ENCODE assay signal across 8 cellular contexts in genomic region chr10:43420369-43421200, GRCh38. TPM values are rescaled to one million over a fixed set of nuclear protein-coding genes. Genes with fewer than 3 reads are reported as not detected.
DNase-seq lines count a peak whose midpoint lies in the region; FAIRE-seq and TF ChIP-seq lines count a peak whose summit lies in the region.

No MANE protein-coding gene starts in this region.

- peaks cover 4% of the 10 kb centered on the region for H3K9me3 Mint-ChIP-seq in T-helper 2 cell treated with Interferon-gamma antibody and Interleukin-4, amounts not matched to agents 5 μg/mL and 100 μg/mL, for 36 hours
- H3K9me3 Mint-ChIP-seq in astrocyte (ENCODE audit: unreplicated experiment), result no peaks in the 10 kb centered on the region

- H3K4me1 Mint-ChIP-seq in T-helper 2 cell treated with Interferon-gamma antibody and Interleukin-4, amounts not matched to agents 5 μg/mL and 100 μg/mL, for 36 hours (ENCODE audit: low read depth), result peaks cover 37% of the 10 kb centered on the region
- no peaks in the 10 kb centered on the region for H3K4me1 Mint-ChIP-seq in astrocyte (ENCODE audit: low read depth, unreplicated experiment)

- no peaks in the 10 kb centered on the region for H3K27me3 Mint-ChIP-seq in T-helper 2 cell treated with Interferon-gamma antibody and Interleukin-4, amounts not matched to agents 5 μg/mL and 100 μg/mL, for 36 hours (ENCODE audit: low read depth)
- H3K27me3 Mint-ChIP-seq in astrocyte (ENCODE audit: low read depth, unreplicated experiment), result no peaks in the 10 kb centered on the region

- TF ChIP-seq CTCF in GM06990 (IDR thresholded peaks at IDR 0.05; ENCODE audit: insufficient read depth, low read length, poor library complexity, severe bottlenecking), result peak; percentile 25
- TF ChIP-seq CTCF in astrocyte (IDR thresholded peaks at IDR 0.05; ENCODE audit: insufficient read depth, low read depth, low read length), result no peak

- H3K9ac ChIP-seq in astrocyte (ENCODE audit: low read length) (peak overlapping the region; percentile 76), rectal smooth muscle tissue (ENCODE audit: low read length) (peak overlapping the region; percentile 78)

- peak overlapping the region; percentile 91 for H3K4me3 Mint-ChIP-seq in T-helper 2 cell treated with Interferon-gamma antibody and Interleukin-4, amounts not matched to agents 5 μg/mL and 100 μg/mL, for 36 hours
- peak overlapping the region; percentile 84 for H3K4me3 Mint-ChIP-seq in astrocyte (ENCODE audit: unreplicated experiment)

- H3K36me3 Mint-ChIP-seq in T-helper 2 cell treated with Interferon-gamma antibody and Interleukin-4, amounts not matched to agents 5 μg/mL and 100 μg/mL, for 36 hours (ENCODE audit: low read depth), result no peaks in the 10 kb centered on the region
- H3K36me3 Mint-ChIP-seq in astrocyte (ENCODE audit: low read depth, unreplicated experiment), result no peaks in the 10 kb centered on the region

- H3K4me3 ChIP-seq in GM06990 (replicated peaks; ENCODE audit: low read depth, low read length), result peak overlapping the region; percentile 64
- H3K4me3 ChIP-seq in astrocyte (ENCODE audit: insufficient read depth, low read depth, low read length), result peak overlapping the region; percentile 53
- peak overlapping the region; percentile 85 for H3K4me3 ChIP-seq in rectal smooth muscle tissue (ENCODE audit: low read length)

- DNase-seq in GM06990 (ENCODE audit: extremely low read depth, insufficient read length) (peak; percentile 90), GOT3 (lab: John Stamatoyannopoulos, UW) (peak; percentile 54), LoVo (ENCODE audit: low spot score) (peak; percentile 85), astrocyte (ENCODE audit: low read depth) (peak; percentile 68), hepatic stellate cell (ENCODE audit: low spot score) (peak; percentile 87), NCI-H446 (lab: John Stamatoyannopoulos, UW) (no peak)
- peak; percentile 87 for DNase-seq in T-helper 2 cell treated with Interferon-gamma antibody and Interleukin-4, amounts not matched to agents 5 μg/mL and 100 μg/mL, for 36 hours (ENCODE audit: low spot score)

- H2AFZ ChIP-seq in astrocyte (ENCODE audit: low read depth, low read length), result peak overlapping the region; percentile 91

- H3K27ac ChIP-seq in astrocyte (ENCODE audit: low read depth, low read length), result peak overlapping the region; percentile 70
- peak overlapping the region; percentile 94 for H3K27ac ChIP-seq in rectal smooth muscle tissue (ENCODE audit: low read depth, low read length)

- H3K27ac Mint-ChIP-seq in T-helper 2 cell treated with Interferon-gamma antibody and Interleukin-4, amounts not matched to agents 5 μg/mL and 100 μg/mL, for 36 hours, result peak overlapping the region; percentile 98
- H3K27ac Mint-ChIP-seq in astrocyte (ENCODE audit: unreplicated experiment), result peak overlapping the region; percentile 77

- no peaks in the 10 kb centered on the region for H3K9me3 ChIP-seq in astrocyte (ENCODE audit: insufficient read depth, low read depth, low read length)

- H4K20me1 ChIP-seq in astrocyte (ENCODE audit: insufficient read depth, low read length), result no peaks in the 10 kb centered on the region

- H3K4me2 ChIP-seq in astrocyte (ENCODE audit: low read length), result peak overlapping the region; percentile 92

- H3K4me1 ChIP-seq in astrocyte (ENCODE audit: insufficient read depth, low read length) (peaks cover 5% of the 10 kb centered on the region), rectal smooth muscle tissue (ENCODE audit: control insufficient read depth, insufficient read depth, low read length) (peaks cover 5% of the 10 kb centered on the region)

- H3K27me3 ChIP-seq in GM06990 (replicated peaks; ENCODE audit: control insufficient read depth, insufficient read depth, low read length), result no peaks in the 10 kb centered on the region
- H3K27me3 ChIP-seq in astrocyte (ENCODE audit: insufficient read depth, low read length), result no peaks in the 10 kb centered on the region
- H3K27me3 ChIP-seq in rectal smooth muscle tissue (ENCODE audit: control insufficient read depth, insufficient read depth, low read length), result no peaks in the 10 kb centered on the region

- no peaks in the 10 kb centered on the region for H3K36me3 ChIP-seq in GM06990 (ENCODE audit: control insufficient read depth, insufficient read depth, low read length)
- H3K36me3 ChIP-seq in astrocyte (ENCODE audit: insufficient read depth, low read length), result no peaks in the 10 kb centered on the region
- no peaks in the 10 kb centered on the region for H3K36me3 ChIP-seq in rectal smooth muscle tissue (ENCODE audit: control insufficient read depth, insufficient read depth, low read length)

- no peak for FAIRE-seq in astrocyte (lab: Jason Lieb, UNC)

- H3K79me2 ChIP-seq in astrocyte (ENCODE audit: insufficient read depth, low read length), result no peaks in the 10 kb centered on the region

RNA-seq across cellular contexts. Expression of gene HNRNPF, which starts 11.6 kb away (rescaled TPM):
- total RNA-seq in astrocyte, result 143 and 151 TPM in 2 replicates

RNA-seq across cellular contexts. Expression of gene ZNF487, which starts 16.3 kb away (rescaled TPM):
- total RNA-seq in astrocyte, result 2.6 and 2.8 TPM in 2 replicates

RNA-seq across cellular contexts. Expression of gene FXYD4, which starts 49.1 kb away (rescaled TPM):
- total RNA-seq in astrocyte, result not detected in 2 replicates

Comparison
In these comparisons a context has a peak if more than half of its experiments do, and no peak if none do; other contexts are left out.
1. DNase-seq: peak in GM06990 (single experiment), GOT3 (single experiment), LoVo (single experiment), T-helper 2 cell treated with Interferon-gamma antibody and Interleukin-4, amounts not matched to agents 5 μg/mL and 100 μg/mL, for 36 hours (single experiment), astrocyte (single experiment) and hepatic stellate cell (single experiment); none in NCI-H446 (0 of 2).
2. Peak in every context shown above with its lines, with median percentiles within 50 percentile points of each other: H3K4me3 ChIP-seq.